Comparison of ENCODE assay signal across 19 cellular contexts in the genomic region with DNA sequence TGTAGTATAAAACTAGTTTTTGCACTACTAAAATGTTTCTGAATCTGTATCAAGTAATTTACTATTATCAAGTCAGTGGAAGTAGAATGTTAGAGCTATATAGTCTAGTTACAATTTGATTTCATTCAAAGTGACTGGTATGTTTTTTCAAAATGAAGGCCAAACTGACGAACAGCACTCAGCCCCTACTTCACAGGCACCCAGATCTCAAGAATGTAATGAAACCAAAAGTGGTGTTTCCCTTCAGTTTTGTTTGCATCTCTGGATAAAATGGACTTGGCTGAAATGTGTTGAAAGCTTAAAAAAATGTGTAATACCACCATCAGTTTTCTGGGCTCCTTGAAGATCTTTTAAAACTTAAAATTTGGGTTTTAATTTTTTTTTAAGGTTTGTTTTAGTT. TPM values are rescaled to one million over a fixed set of nuclear protein-coding genes. Genes with fewer than 3 reads are reported as not detected.
A peak's percentile ranks its signal among the peaks of the same experiment; 100 is the strongest.
DNase-seq lines count a peak whose midpoint lies in the region; ATAC-seq lines count a peak whose summit lies in the region.
"Had no signal": no experiment of that assay in that cellular context is flagged by ENCODE, and none has a peak within 500 bp of the region (broad histone marks: within the 10 kb centered on the region; RNA-seq: fewer than 3 reads in every experiment).

No MANE protein-coding gene starts in this region.

- POLR2A ChIA-PET in activated naive CD8-positive, alpha-beta T cell treated with anti-CD3 and anti-CD28 coated beads, Interleukin-2, amount 10 ng/mL, durations not matched to agents 7 days and 5 days (lab: Charles Lee): interaction anchor here (1.0 kb wide), 1 partner anchor 45 kb away, joined by 3 read pairs; no protein-coding TSS in a partner anchor

- DNase-seq in activated naive CD8-positive, alpha-beta T cell treated with anti-CD3 and anti-CD28 coated beads, Interleukin-2, amount 10 ng/mL, durations not matched to agents 7 days and 5 days: no peak
- DNase-seq in activated naive CD8-positive, alpha-beta T cell treated with anti-CD3 and anti-CD28 coated beads, Interleukin-2, amount 50 U/mL, for 24 hours: no peak
- DNase-seq in amygdala (lab: John Stamatoyannopoulos, UW): no peak
- DNase-seq in T-helper 2 cell: no peak
- DNase-seq in NCI-H1105 (lab: John Stamatoyannopoulos, UW): no peak
- DNase-seq in HUDEP-2 (lab: John Stamatoyannopoulos, UW; ENCODE audit: unreplicated experiment in 76 of 76): no peak
- DNase-seq: activated CD4-positive, alpha-beta memory T cell treated with anti-CD3 and anti-CD28 coated beads, Interleukin-2, amount 10 ng/mL, durations not matched to agents 7 days and 5 days; colonic mucosa; DMS79 treated with DMSO at 0.1 percent for 48 hours; lower lobe of right lung; naive B cell; NCI-H526; PC-3; posterior cingulate gyrus; stimulated activated CD4-positive, alpha-beta T cell treated with anti-CD3 and anti-CD28 coated beads, Interleukin-4, amount 100 ng/mL, for 4 hours had no signal

- H3K27ac Mint-ChIP-seq in activated naive CD8-positive, alpha-beta T cell treated with anti-CD3 and anti-CD28 coated beads, Interleukin-2, amount 10 ng/mL, durations not matched to agents 7 days and 5 days: peak overlapping the region; percentile 63
- no peak overlapping the region for H3K27ac Mint-ChIP-seq in activated naive CD8-positive, alpha-beta T cell treated with anti-CD3 and anti-CD28 coated beads, Interleukin-2, amount 50 U/mL, for 24 hours
- H3K27ac Mint-ChIP-seq: activated CD4-positive, alpha-beta memory T cell treated with anti-CD3 and anti-CD28 coated beads, Interleukin-2, amount 10 ng/mL, durations not matched to agents 7 days and 5 days; activated T-helper 17 cell treated with anti-CD3 and anti-CD28 coated beads, Interleukin-2, amount 50 U/mL, for 72 hours had no signal

- H3K27me3 Mint-ChIP-seq in activated naive CD8-positive, alpha-beta T cell treated with anti-CD3 and anti-CD28 coated beads, Interleukin-2, amount 10 ng/mL, durations not matched to agents 7 days and 5 days: no peaks in the 10 kb centered on the region
- H3K27me3 Mint-ChIP-seq in activated naive CD8-positive, alpha-beta T cell treated with anti-CD3 and anti-CD28 coated beads, Interleukin-2, amount 50 U/mL, for 24 hours: no peaks in the 10 kb centered on the region
- H3K27me3 Mint-ChIP-seq: activated CD4-positive, alpha-beta memory T cell treated with anti-CD3 and anti-CD28 coated beads, Interleukin-2, amount 10 ng/mL, durations not matched to agents 7 days and 5 days; activated T-helper 17 cell treated with anti-CD3 and anti-CD28 coated beads, Interleukin-2, amount 50 U/mL, for 72 hours; naive B cell had no signal

- no peak for ATAC-seq in activated naive CD8-positive, alpha-beta T cell treated with anti-CD3 and anti-CD28 coated beads, Interleukin-2, amount 10 ng/mL, durations not matched to agents 7 days and 5 days (ENCODE audit: low read depth)
- no peak for ATAC-seq in activated naive CD8-positive, alpha-beta T cell treated with anti-CD3 and anti-CD28 coated beads, Interleukin-2, amount 50 U/mL, for 24 hours
- ATAC-seq in GM21619 (IDR thresholded peaks at IDR 0.05; ENCODE audit: unreplicated experiment): peak; percentile 62
- peak; percentile 77 for ATAC-seq in HG03135 (IDR thresholded peaks at IDR 0.05; ENCODE audit: unreplicated experiment)
- ATAC-seq: activated T-helper 17 cell treated with anti-CD3 and anti-CD28 coated beads, Interleukin-2, amount 50 U/mL, for 72 hours; gastroesophageal sphincter; lower lobe of right lung; PC-3 had no signal

- peaks cover 15% of the 10 kb centered on the region for H3K4me1 Mint-ChIP-seq in activated naive CD8-positive, alpha-beta T cell treated with anti-CD3 and anti-CD28 coated beads, Interleukin-2, amount 10 ng/mL, durations not matched to agents 7 days and 5 days
- H3K4me1 Mint-ChIP-seq in activated naive CD8-positive, alpha-beta T cell treated with anti-CD3 and anti-CD28 coated beads, Interleukin-2, amount 50 U/mL, for 24 hours: peaks cover 23% of the 10 kb centered on the region
- H3K4me1 Mint-ChIP-seq: activated T-helper 17 cell treated with anti-CD3 and anti-CD28 coated beads, Interleukin-2, amount 50 U/mL, for 72 hours had no signal

- H3K4me3 Mint-ChIP-seq in activated naive CD8-positive, alpha-beta T cell treated with anti-CD3 and anti-CD28 coated beads, Interleukin-2, amount 10 ng/mL, durations not matched to agents 7 days and 5 days: peak overlapping the region; percentile 39
- H3K4me3 Mint-ChIP-seq in activated naive CD8-positive, alpha-beta T cell treated with anti-CD3 and anti-CD28 coated beads, Interleukin-2, amount 50 U/mL, for 24 hours: no peak overlapping the region
- H3K4me3 Mint-ChIP-seq: activated CD4-positive, alpha-beta memory T cell treated with anti-CD3 and anti-CD28 coated beads, Interleukin-2, amount 10 ng/mL, durations not matched to agents 7 days and 5 days; activated T-helper 17 cell treated with anti-CD3 and anti-CD28 coated beads, Interleukin-2, amount 50 U/mL, for 72 hours; naive B cell had no signal

- peaks cover 31% of the 10 kb centered on the region for H3K36me3 Mint-ChIP-seq in activated naive CD8-positive, alpha-beta T cell treated with anti-CD3 and anti-CD28 coated beads, Interleukin-2, amount 10 ng/mL, durations not matched to agents 7 days and 5 days
- H3K36me3 Mint-ChIP-seq in activated naive CD8-positive, alpha-beta T cell treated with anti-CD3 and anti-CD28 coated beads, Interleukin-2, amount 50 U/mL, for 24 hours (ENCODE audit: low read depth): peaks cover 47% of the 10 kb centered on the region

- peaks cover 1% of the 10 kb centered on the region for H3K9me3 Mint-ChIP-seq in activated naive CD8-positive, alpha-beta T cell treated with anti-CD3 and anti-CD28 coated beads, Interleukin-2, amount 10 ng/mL, durations not matched to agents 7 days and 5 days
- H3K9me3 Mint-ChIP-seq in activated naive CD8-positive, alpha-beta T cell treated with anti-CD3 and anti-CD28 coated beads, Interleukin-2, amount 50 U/mL, for 24 hours: no peaks in the 10 kb centered on the region
- H3K9me3 Mint-ChIP-seq: activated CD4-positive, alpha-beta memory T cell treated with anti-CD3 and anti-CD28 coated beads, Interleukin-2, amount 10 ng/mL, durations not matched to agents 7 days and 5 days had no signal

RNA-seq across cellular contexts. Expression of a gene that starts 46.4 kb away (rescaled TPM):
- 10 to 100 TPM; 12.3 to 14.4 TPM for total RNA-seq in activated naive CD8-positive, alpha-beta T cell treated with anti-CD3 and anti-CD28 coated beads, Interleukin-2, amount 10 ng/mL, durations not matched to agents 7 days and 5 days

Comparison
In these comparisons a context has a peak if more than half of its experiments do, and no peak if none do; other contexts are left out.
1. ATAC-seq: peak in GM21619 (single experiment) and HG03135 (single experiment); none in activated naive CD8-positive, alpha-beta T cell treated with anti-CD3 and anti-CD28 coated beads, Interleukin-2, amount 10 ng/mL, durations not matched to agents 7 days and 5 days (single experiment) and activated naive CD8-positive, alpha-beta T cell treated with anti-CD3 and anti-CD28 coated beads, Interleukin-2, amount 50 U/mL, for 24 hours (single experiment).